Comparison of ENCODE assay signal across 1 cellular context in the genomic region with DNA sequence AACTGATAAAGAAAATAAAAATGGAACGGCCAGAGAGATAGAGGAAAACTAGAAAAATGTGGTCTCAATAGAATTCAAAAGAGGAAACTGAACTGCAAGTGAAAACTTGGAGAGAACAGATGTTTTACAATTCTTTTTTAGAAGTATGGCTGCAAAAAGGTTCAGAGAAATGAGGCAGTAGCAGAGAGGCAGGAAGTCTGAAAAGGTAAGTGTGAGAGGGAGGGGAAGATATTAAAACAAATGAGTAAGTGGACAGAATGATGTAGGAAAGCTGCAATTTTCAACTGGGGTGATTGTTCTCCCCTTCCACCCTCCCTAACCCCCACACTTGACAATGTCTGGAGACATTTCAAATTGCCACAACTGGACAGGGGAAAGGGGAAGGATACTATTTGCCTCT.
TF ChIP-seq lines count a peak whose summit lies in the region.

No MANE protein-coding gene starts in this region.

TF ChIP-seq in GM23338, 12 proteins besides CTCF, POLR2A, EP300 and RAD21 (continued from another document):
- TF ChIP-seq, protein P1, sequence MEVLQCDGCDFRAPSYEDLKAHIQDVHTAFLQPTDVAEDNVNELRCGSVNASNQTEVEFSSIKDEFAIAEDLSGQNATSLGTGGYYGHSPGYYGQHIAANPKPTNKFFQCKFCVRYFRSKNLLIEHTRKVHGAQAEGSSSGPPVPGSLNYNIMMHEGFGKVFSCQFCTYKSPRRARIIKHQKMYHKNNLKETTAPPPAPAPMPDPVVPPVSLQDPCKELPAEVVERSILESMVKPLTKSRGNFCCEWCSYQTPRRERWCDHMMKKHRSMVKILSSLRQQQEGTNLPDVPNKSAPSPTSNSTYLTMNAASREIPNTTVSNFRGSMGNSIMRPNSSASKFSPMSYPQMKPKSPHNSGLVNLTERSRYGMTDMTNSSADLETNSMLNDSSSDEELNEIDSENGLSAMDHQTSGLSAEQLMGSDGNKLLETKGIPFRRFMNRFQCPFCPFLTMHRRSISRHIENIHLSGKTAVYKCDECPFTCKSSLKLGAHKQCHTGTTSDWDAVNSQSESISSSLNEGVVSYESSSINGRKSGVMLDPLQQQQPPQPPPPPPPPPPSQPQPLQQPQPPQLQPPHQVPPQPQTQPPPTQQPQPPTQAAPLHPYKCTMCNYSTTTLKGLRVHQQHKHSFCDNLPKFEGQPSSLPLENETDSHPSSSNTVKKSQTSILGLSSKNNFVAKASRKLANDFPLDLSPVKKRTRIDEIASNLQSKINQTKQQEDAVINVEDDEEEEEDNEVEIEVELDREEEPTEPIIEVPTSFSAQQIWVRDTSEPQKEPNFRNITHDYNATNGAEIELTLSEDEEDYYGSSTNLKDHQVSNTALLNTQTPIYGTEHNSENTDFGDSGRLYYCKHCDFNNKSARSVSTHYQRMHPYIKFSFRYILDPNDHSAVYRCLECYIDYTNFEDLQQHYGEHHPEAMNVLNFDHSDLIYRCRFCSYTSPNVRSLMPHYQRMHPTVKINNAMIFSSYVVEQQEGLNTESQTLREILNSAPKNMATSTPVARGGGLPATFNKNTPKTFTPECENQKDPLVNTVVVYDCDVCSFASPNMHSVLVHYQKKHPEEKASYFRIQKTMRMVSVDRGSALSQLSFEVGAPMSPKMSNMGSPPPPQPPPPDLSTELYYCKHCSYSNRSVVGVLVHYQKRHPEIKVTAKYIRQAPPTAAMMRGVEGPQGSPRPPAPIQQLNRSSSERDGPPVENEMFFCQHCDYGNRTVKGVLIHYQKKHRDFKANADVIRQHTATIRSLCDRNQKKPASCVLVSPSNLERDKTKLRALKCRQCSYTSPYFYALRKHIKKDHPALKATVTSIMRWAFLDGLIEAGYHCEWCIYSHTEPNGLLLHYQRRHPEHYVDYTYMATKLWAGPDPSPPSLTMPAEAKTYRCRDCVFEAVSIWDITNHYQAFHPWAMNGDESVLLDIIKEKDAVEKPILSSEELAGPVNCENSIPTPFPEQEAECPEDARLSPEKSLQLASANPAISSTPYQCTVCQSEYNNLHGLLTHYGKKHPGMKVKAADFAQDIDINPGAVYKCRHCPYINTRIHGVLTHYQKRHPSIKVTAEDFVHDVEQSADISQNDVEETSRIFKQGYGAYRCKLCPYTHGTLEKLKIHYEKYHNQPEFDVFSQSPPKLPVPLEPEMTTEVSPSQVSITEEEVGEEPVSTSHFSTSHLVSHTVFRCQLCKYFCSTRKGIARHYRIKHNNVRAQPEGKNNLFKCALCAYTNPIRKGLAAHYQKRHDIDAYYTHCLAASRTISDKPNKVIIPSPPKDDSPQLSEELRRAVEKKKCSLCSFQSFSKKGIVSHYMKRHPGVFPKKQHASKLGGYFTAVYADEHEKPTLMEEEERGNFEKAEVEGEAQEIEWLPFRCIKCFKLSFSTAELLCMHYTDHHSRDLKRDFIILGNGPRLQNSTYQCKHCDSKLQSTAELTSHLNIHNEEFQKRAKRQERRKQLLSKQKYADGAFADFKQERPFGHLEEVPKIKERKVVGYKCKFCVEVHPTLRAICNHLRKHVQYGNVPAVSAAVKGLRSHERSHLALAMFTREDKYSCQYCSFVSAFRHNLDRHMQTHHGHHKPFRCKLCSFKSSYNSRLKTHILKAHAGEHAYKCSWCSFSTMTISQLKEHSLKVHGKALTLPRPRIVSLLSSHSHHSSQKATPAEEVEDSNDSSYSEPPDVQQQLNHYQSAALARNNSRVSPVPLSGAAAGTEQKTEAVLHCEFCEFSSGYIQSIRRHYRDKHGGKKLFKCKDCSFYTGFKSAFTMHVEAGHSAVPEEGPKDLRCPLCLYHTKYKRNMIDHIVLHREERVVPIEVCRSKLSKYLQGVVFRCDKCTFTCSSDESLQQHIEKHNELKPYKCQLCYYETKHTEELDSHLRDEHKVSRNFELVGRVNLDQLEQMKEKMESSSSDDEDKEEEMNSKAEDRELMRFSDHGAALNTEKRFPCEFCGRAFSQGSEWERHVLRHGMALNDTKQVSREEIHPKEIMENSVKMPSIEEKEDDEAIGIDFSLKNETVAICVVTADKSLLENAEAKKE (CRISPR knock-in tag; IDR thresholded peaks at IDR 0.05) = no peak
- no peak for TF ChIP-seq CREB1 (CRISPR knock-in tag; IDR thresholded peaks at IDR 0.05; ENCODE audit: low read depth)
- TF ChIP-seq, protein P2, sequence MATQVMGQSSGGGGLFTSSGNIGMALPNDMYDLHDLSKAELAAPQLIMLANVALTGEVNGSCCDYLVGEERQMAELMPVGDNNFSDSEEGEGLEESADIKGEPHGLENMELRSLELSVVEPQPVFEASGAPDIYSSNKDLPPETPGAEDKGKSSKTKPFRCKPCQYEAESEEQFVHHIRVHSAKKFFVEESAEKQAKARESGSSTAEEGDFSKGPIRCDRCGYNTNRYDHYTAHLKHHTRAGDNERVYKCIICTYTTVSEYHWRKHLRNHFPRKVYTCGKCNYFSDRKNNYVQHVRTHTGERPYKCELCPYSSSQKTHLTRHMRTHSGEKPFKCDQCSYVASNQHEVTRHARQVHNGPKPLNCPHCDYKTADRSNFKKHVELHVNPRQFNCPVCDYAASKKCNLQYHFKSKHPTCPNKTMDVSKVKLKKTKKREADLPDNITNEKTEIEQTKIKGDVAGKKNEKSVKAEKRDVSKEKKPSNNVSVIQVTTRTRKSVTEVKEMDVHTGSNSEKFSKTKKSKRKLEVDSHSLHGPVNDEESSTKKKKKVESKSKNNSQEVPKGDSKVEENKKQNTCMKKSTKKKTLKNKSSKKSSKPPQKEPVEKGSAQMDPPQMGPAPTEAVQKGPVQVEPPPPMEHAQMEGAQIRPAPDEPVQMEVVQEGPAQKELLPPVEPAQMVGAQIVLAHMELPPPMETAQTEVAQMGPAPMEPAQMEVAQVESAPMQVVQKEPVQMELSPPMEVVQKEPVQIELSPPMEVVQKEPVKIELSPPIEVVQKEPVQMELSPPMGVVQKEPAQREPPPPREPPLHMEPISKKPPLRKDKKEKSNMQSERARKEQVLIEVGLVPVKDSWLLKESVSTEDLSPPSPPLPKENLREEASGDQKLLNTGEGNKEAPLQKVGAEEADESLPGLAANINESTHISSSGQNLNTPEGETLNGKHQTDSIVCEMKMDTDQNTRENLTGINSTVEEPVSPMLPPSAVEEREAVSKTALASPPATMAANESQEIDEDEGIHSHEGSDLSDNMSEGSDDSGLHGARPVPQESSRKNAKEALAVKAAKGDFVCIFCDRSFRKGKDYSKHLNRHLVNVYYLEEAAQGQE (IDR thresholded peaks at IDR 0.05; ENCODE audit: unreplicated experiment) = no peak
- TF ChIP-seq, protein P3, sequence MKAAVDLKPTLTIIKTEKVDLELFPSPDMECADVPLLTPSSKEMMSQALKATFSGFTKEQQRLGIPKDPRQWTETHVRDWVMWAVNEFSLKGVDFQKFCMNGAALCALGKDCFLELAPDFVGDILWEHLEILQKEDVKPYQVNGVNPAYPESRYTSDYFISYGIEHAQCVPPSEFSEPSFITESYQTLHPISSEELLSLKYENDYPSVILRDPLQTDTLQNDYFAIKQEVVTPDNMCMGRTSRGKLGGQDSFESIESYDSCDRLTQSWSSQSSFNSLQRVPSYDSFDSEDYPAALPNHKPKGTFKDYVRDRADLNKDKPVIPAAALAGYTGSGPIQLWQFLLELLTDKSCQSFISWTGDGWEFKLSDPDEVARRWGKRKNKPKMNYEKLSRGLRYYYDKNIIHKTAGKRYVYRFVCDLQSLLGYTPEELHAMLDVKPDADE (IDR thresholded peaks at IDR 0.05) = no peak
- TF ChIP-seq EZH2 (IDR thresholded peaks at IDR 0.05; ENCODE audit: low read depth, unreplicated experiment) = no peak
